ENCODE assay signal across 25 cellular contexts in genomic region chr3:125428216-125428830, GRCh38.
"Had no signal": no experiment of that assay in that cellular context is flagged by ENCODE, and none has a peak within 500 bp of the region (broad histone marks: within the 10 kb centered on the region; RNA-seq: fewer than 3 reads in every experiment).

No MANE protein-coding gene starts in this region.

- DNase-seq: activated CD4-positive, alpha-beta T cell treated with anti-CD3 and anti-CD28 coated beads for 4 hours; activated CD4-positive, alpha-beta T cell treated with anti-CD3 and anti-CD28 coated beads, Interleukin-2, amount 50 U/mL, for 4 hours; activated effector memory CD4-positive, alpha-beta T cell treated with Interleukin-2 at 50 U/mL for 16 hours; activated naive CD4-positive, alpha-beta T cell treated with anti-CD3 and anti-CD28 coated beads for 36 hours; activated naive CD8-positive, alpha-beta T cell treated with anti-CD3 and anti-CD28 coated beads for 36 hours; adrenal gland; aorta; body of pancreas; cerebellar nuclear complex; colonic mucosa; effector CD8-positive, alpha-beta T cell; gastrocnemius medialis; glutamatergic neuron; left lung; mucosa of descending colon; naive B cell; nucleus accumbens; psoas muscle; stimulated activated CD4-positive, alpha-beta T cell treated with anti-CD3 and anti-CD28 coated beads, Interleukin-15, amount 100 ng/mL, for 24 hours; stimulated activated CD4-positive, alpha-beta T cell treated with anti-CD3 and anti-CD28 coated beads, Interleukin-2, amount 100 ng/mL, for 24 hours; stimulated activated naive B cell treated with anti-CD40 and anti-IgM and Interleukin-4, amounts not matched to agents 10 μg/mL and 1 μg/mL and 100 μg/mL, for 72 hours; stomach had no signal

- ATAC-seq: body of pancreas; gastrocnemius medialis; left lung; mucosa of descending colon; psoas muscle; stimulated activated naive B cell treated with anti-CD40 and anti-IgM and Interleukin-4, amounts not matched to agents 10 μg/mL and 1 μg/mL and 100 μg/mL, for 72 hours had no signal

- H3K27me3 ChIP-seq: adrenal gland, body of pancreas, colonic mucosa, gastrocnemius medialis, left lung, stomach, suprapubic skin, tibial nerve had no signal

- H2AFZ ChIP-seq: parathyroid adenoma had no signal

- H3K27ac ChIP-seq: adrenal gland, body of pancreas, colonic mucosa, gastrocnemius medialis, left lung, parathyroid adenoma, psoas muscle, stomach, suprapubic skin, tibial nerve had no signal

- H3K79me2 ChIP-seq: parathyroid adenoma had no signal

- H3K4me3 ChIP-seq: adrenal gland, body of pancreas, colonic mucosa, gastrocnemius medialis, left lung, mucosa of descending colon, psoas muscle, stomach, suprapubic skin, tibial nerve had no signal

- H3K36me3 ChIP-seq: adrenal gland, colonic mucosa, gastrocnemius medialis, left lung, stomach, suprapubic skin, tibial nerve had no signal

- H3K9me3 ChIP-seq: adrenal gland, body of pancreas, colonic mucosa, gastrocnemius medialis, left lung, mucosa of descending colon, suprapubic skin had no signal

- H3K9ac ChIP-seq: parathyroid adenoma had no signal

- H3K4me1 ChIP-seq: adrenal gland, body of pancreas, colonic mucosa, gastrocnemius medialis, left lung, parathyroid adenoma, stomach, suprapubic skin, tibial nerve had no signal
